Comparison of ENCODE assay signal across 1 cellular context in genomic region chr16:10262377-10263132, GRCh38.
TF ChIP-seq lines count a peak whose summit lies in the region.

No MANE protein-coding gene starts in this region.

TF ChIP-seq in HepG2, 621 proteins besides CTCF, POLR2A, EP300 and RAD21 (continued from another document and continues in another):
- no peak for TF ChIP-seq ZNF646 (CRISPR knock-in tag; IDR thresholded peaks at IDR 0.05)
- no peak; the same call in 1 of the 2 replicates for TF ChIP-seq KDM1A (CRISPR knock-in tag; IDR thresholded peaks at IDR 0.05)
- TF ChIP-seq RBM22 (optimal IDR thresholded peaks at IDR 0.05; ENCODE audit: low read length) = no peak
- no peak for TF ChIP-seq ZBTB14 (CRISPR knock-in tag; IDR thresholded peaks at IDR 0.05)
- no peak for TF ChIP-seq ATAD3A (CRISPR knock-in tag; IDR thresholded peaks at IDR 0.05)
- TF ChIP-seq RFX5 (IDR thresholded peaks at IDR 0.05; ENCODE audit: low read depth, low read length) = no peak
- TF ChIP-seq ZNF772 (CRISPR knock-in tag; IDR thresholded peaks at IDR 0.05) = peak; percentile 63; the same call in 1 of the 2 replicates
- peak; percentile 85 for TF ChIP-seq ZNF3 (CRISPR knock-in tag; IDR thresholded peaks at IDR 0.05)
- no peak for TF ChIP-seq ZFP82 (CRISPR knock-in tag; IDR thresholded peaks at IDR 0.05; ENCODE audit: borderline replicate concordance)
- no peak for TF ChIP-seq PRDM4 (CRISPR knock-in tag; IDR thresholded peaks at IDR 0.05; ENCODE audit: borderline replicate concordance)
- no peak for TF ChIP-seq GZF1 (CRISPR knock-in tag; IDR thresholded peaks at IDR 0.05)
- no peak for TF ChIP-seq CBX2 (IDR thresholded peaks at IDR 0.05; ENCODE audit: low read depth, low read length)
- no peak for TF ChIP-seq CBX2 (CRISPR knock-in tag; IDR thresholded peaks at IDR 0.05; ENCODE audit: low read depth)
- TF ChIP-seq ZNF451 (CRISPR knock-in tag; IDR thresholded peaks at IDR 0.05) = no peak
- TF ChIP-seq ZNF562 (CRISPR knock-in tag; IDR thresholded peaks at IDR 0.05; ENCODE audit: borderline replicate concordance) = no peak
- no peak for TF ChIP-seq ZNF790 (CRISPR knock-in tag; IDR thresholded peaks at IDR 0.05; ENCODE audit: borderline replicate concordance)
- TF ChIP-seq PAF1 (CRISPR knock-in tag; IDR thresholded peaks at IDR 0.05) = no peak
- no peak for TF ChIP-seq CSRNP2 (CRISPR knock-in tag; conservative IDR thresholded peaks at IDR 0.05; ENCODE audit: low read depth)
- TF ChIP-seq THYN1 (CRISPR knock-in tag; IDR thresholded peaks at IDR 0.05; ENCODE audit: borderline replicate concordance, low read depth) = no peak
- TF ChIP-seq ZNF609 (CRISPR knock-in tag; IDR thresholded peaks at IDR 0.05; ENCODE audit: borderline replicate concordance) = peak; percentile 78; the same call in 1 of the 2 replicates
- TF ChIP-seq TP53 (CRISPR knock-in tag; conservative IDR thresholded peaks at IDR 0.05) = no peak
- TF ChIP-seq MATR3 (CRISPR knock-in tag; IDR thresholded peaks at IDR 0.05) = no peak
- no peak for TF ChIP-seq ARHGAP35 (CRISPR knock-in tag; IDR thresholded peaks at IDR 0.05; ENCODE audit: borderline replicate concordance)
- TF ChIP-seq PRDM10 (CRISPR knock-in tag; IDR thresholded peaks at IDR 0.05; ENCODE audit: low read depth) = no peak
- TF ChIP-seq MED8 (CRISPR knock-in tag; IDR thresholded peaks at IDR 0.05; ENCODE audit: insufficient replicate concordance) = peak; percentile 12
- TF ChIP-seq YY1 (IDR thresholded peaks at IDR 0.05; ENCODE audit: insufficient read depth, insufficient replicate concordance, low read depth, low read length) = no peak
- no peak for TF ChIP-seq ZNF282 (IDR thresholded peaks at IDR 0.05; ENCODE audit: partially characterized antibody)
- no peak for TF ChIP-seq PTBP1 (IDR thresholded peaks at IDR 0.05; ENCODE audit: low read depth, low read length, poor library complexity, severe bottlenecking)
- no peak for TF ChIP-seq ZBTB7B (CRISPR knock-in tag; IDR thresholded peaks at IDR 0.05)
- TF ChIP-seq CEBPB (IDR thresholded peaks at IDR 0.05; ENCODE audit: borderline replicate concordance, low read depth, low read length) = peak; percentile 39; the same call in 1 of the 2 replicates
- TF ChIP-seq FOXO4 (CRISPR knock-in tag; conservative IDR thresholded peaks at IDR 0.05) = 0 out of 2 replicates have a peak, but pooled peaks have one; percentile 61
- TF ChIP-seq BRCA1 (CRISPR knock-in tag; IDR thresholded peaks at IDR 0.05) = no peak
- TF ChIP-seq HNRNPL (IDR thresholded peaks at IDR 0.05; ENCODE audit: low read depth, low read length) = no peak
- no peak for TF ChIP-seq PBX2 (CRISPR knock-in tag; IDR thresholded peaks at IDR 0.05)
- no peak for TF ChIP-seq ZBTB8A (CRISPR knock-in tag; IDR thresholded peaks at IDR 0.05; ENCODE audit: borderline replicate concordance, low read depth)
